Comparison of ENCODE assay signal across 7 cellular contexts in genomic region chr2:239750929-239751718, GRCh38.
"Had no signal": no experiment of that assay in that cellular context is flagged by ENCODE, and none has a peak within 500 bp of the region (broad histone marks: within the 10 kb centered on the region; RNA-seq: fewer than 3 reads in every experiment).

No MANE protein-coding gene starts in this region.

- H3K27ac ChIP-seq: cardiac muscle cell, foreskin keratinocyte, ovary, uterus had no signal

- H3K4me1 ChIP-seq: foreskin keratinocyte had no signal

- H3K4me3 ChIP-seq: cardiac muscle cell, ovary, uterus had no signal

- H3K36me3 ChIP-seq: cardiac muscle cell, ovary, tibial artery, uterus had no signal

- H3K27me3 ChIP-seq: cardiac muscle cell, ovary, uterus had no signal

- ATAC-seq: foreskin keratinocyte had no signal

- H3K9me3 ChIP-seq: ovary, tibial artery, uterus had no signal

- DNase-seq: activated B cell treated with CpG ODN at 0.5 μM for 24 hours, activated gamma-delta T cell, foreskin keratinocyte had no signal
